ENCODE assay signal across 8 cellular contexts in the genomic region with DNA sequence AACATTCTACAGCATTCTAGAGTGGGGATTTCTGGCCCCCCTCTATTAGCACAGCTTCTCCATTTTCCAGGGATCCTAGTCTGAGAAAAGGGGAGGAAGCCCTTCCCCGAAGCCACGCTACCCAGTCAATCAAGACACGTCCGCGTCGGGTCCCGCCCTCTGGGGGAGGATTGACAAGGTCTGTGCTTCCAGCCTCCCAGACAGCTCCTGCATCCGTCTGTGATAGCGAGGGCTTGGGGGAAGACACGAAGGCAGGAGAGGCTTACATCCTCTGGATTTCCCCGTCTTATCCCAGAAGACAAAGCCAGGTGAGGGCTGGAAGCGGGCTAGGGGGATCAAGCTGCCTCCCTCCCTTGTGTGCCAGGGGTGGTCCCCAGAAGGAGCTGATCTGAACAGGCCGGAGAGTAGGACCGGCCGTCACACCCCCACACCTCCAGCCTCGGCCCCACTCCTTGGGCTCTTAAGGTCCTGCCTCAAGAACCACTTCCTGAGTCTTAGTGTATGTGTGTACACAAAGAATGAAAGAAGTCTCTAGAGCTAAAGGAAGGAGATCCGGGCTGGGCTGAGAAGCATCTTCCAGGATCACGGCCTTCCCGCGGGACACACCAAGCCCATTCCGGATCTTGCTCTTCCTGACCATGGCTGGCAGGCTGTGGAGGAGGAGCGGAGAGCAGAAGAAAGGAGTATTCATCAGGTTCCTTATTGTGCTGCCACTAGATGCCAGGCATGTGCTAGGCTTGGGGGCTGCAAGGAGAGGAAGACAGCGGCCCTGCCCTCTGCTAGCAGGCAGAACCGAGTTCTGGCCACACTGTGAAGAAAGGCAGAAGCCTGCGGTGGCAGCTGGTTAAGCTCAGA. TPM values are rescaled to one million over a fixed set of nuclear protein-coding genes. Genes with fewer than 3 reads are reported as not detected.
DNase-seq lines count a peak whose midpoint lies in the region; ATAC-seq and TF ChIP-seq lines count a peak whose summit lies in the region.

No MANE protein-coding gene starts in this region.

- ATAC-seq in GM19455 (IDR thresholded peaks at IDR 0.05; ENCODE audit: unreplicated experiment): peak; percentile 60
- peak; percentile 50 for ATAC-seq in HG03571 (IDR thresholded peaks at IDR 0.05; ENCODE audit: unreplicated experiment)

- in situ Hi-C loops in Caki2 (cut with HindIII; ENCODE audit: low pct_unique_long_range_greater_than_20kb, low sequenced_read_pairs): no loop called here

- peak; percentile 95 for DNase-seq in Caki2 (ENCODE audit: low read depth)
- peak; percentile 44 for DNase-seq in NCI-H82 treated with DMSO at 0.1 percent for 48 hours (lab: John Stamatoyannopoulos, UW; ENCODE audit: unreplicated experiment)
- DNase-seq in activated T-cell treated with anti-CD3 and anti-CD28 coated beads for 1 hour (ENCODE audit: low read depth): peak; percentile 40
- peak; percentile 95 for DNase-seq in epithelial cell of esophagus (ENCODE audit: low read depth)
- DNase-seq in midbrain (lab: John Stamatoyannopoulos, UW): peak; percentile 90
- peak in 5 of 6 experiments; percentile 8 to 53 (median 32) for DNase-seq in stimulated activated naive CD4-positive, alpha-beta T cell (lab: John Stamatoyannopoulos, UW)

- TF ChIP-seq CTCF in epithelial cell of esophagus (IDR thresholded peaks at IDR 0.05; ENCODE audit: insufficient read depth, low read depth, low read length, missing control alignments): no peak

- peak overlapping the region; percentile 74 for H3K4me3 ChIP-seq in epithelial cell of esophagus (ENCODE audit: low read length)

RNA-seq across cellular contexts. Expression of a gene that starts 1.0 kb away (rescaled TPM):
- 1,384 and 1,429 TPM in 2 replicates for total RNA-seq in Caki2 (2014; rRNA removed; shearing (Covaris generic); ENCODE audit: low replicate concordance)

RNA-seq across cellular contexts. Expression of a gene that starts 9.6 kb away (rescaled TPM):
- 2.0 and 2.9 TPM in 2 replicates for total RNA-seq in Caki2 (2014; rRNA removed; shearing (Covaris generic); ENCODE audit: low replicate concordance)

RNA-seq across cellular contexts. Expression of a gene that starts 13.1 kb away (rescaled TPM):
- total RNA-seq in Caki2 (2014; rRNA removed; shearing (Covaris generic); ENCODE audit: low replicate concordance): 1.1 and 2.8 TPM in 2 replicates

RNA-seq across cellular contexts. Expression of a gene that starts 14.0 kb away (rescaled TPM):
- 184 and 309 TPM in 2 replicates for total RNA-seq in Caki2 (2014; rRNA removed; shearing (Covaris generic); ENCODE audit: low replicate concordance)

RNA-seq across cellular contexts. Expression of a gene that starts 22.1 kb away (rescaled TPM):
- total RNA-seq in Caki2 (2014; rRNA removed; shearing (Covaris generic); ENCODE audit: low replicate concordance): 1.3 and 10.7 TPM in 2 replicates

Comparison
In these comparisons a context has a peak if more than half of its experiments do, and no peak if none do; other contexts are left out.
1. Peak in every context shown above with its lines: DNase-seq, ATAC-seq and H3K4me3 ChIP-seq.
2. DNase-seq: peak in every context shown above with its lines; median percentile 95 in Caki2; 95 in epithelial cell of esophagus; 90 in midbrain; 44 in NCI-H82 treated with DMSO at 0.1 percent for 48 hours; 40 in activated T-cell treated with anti-CD3 and anti-CD28 coated beads for 1 hour; 32 in stimulated activated naive CD4-positive, alpha-beta T cell.